ENCODE assay signal across 18 cellular contexts in the genomic region with DNA sequence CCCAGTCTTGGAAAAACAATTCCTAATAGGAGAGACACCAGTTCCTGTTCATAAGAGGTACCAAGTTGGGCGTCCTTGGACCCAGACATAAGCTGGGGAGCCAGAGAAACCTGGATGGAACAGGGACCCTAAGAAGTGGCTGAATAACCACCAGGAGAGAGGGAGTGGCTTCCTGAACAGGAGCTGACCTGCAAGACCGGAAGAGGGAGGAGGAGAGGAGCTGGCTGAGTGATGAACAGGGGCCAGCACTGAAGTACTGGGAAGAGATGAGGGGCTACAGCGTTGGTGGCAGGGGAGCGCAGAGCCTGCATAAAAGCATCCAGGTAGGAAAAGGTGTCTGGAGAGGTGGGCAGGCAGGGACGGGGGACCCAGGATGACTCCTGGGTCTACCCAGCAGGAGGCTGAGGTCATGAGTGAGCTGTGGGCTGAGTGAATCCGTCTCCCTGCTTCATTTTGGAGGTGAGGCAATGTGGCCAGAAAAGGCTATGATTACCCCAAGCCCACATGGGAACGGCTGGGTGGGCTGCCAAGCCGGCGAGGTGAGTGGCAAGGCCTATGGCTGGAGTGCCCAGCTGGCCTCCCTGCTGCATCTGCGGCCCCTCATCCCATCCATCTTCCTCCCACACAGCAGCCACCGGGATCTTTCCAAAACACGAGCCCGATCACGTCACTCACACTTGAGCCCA. TPM values are rescaled to one million over a fixed set of nuclear protein-coding genes. Genes with fewer than 3 reads are reported as not detected.
A peak's percentile ranks its signal among the peaks of the same experiment; 100 is the strongest.
DNase-seq lines count a peak whose midpoint lies in the region; ATAC-seq, FAIRE-seq and TF ChIP-seq lines count a peak whose summit lies in the region.
"Had no signal": no experiment of that assay in that cellular context is flagged by ENCODE, and none has a peak within 500 bp of the region (broad histone marks: within the 10 kb centered on the region; RNA-seq: fewer than 3 reads in every experiment).

No MANE protein-coding gene starts in this region.

- peaks cover 25% of the 10 kb centered on the region for H3K4me1 ChIP-seq in BE2C
- peaks cover 26% of the 10 kb centered on the region for H3K4me1 ChIP-seq in HUES48 (ENCODE audit: control insufficient read depth, insufficient read depth, low read length)
- peaks cover 0 to 25% (median 15%) of the 10 kb centered on the region in 4 experiments; a peak in 6 of 7 replicates for H3K4me1 ChIP-seq in H1 (replicated peaks in 1 of 4; ENCODE audit: control insufficient read depth in 3 of 4, insufficient read depth in 4 of 4, low read length in 3 of 4)
- H3K4me1 ChIP-seq in mesenchymal stem cell (ENCODE audit: control insufficient read depth, insufficient read depth, low read depth, low read length) = peaks cover 21% of the 10 kb centered on the region
- H3K4me1 ChIP-seq: parathyroid adenoma had no signal

- H2BK20ac ChIP-seq in H1 (ENCODE audit: low read length) = peak overlapping the region; percentile 48; the same call in 1 of the 2 replicates

- H2BK15ac ChIP-seq in H1 (ENCODE audit: low read length) = peak overlapping the region; percentile 88
- no peak overlapping the region for H2BK15ac ChIP-seq in mesenchymal stem cell (ENCODE audit: low read depth, poor library complexity, severe bottlenecking)

- no peak overlapping the region for H3K56ac ChIP-seq in H1 (replicated peaks; ENCODE audit: insufficient read length, low read depth, low read length)

- TF ChIP-seq CTCF in BE2C (IDR thresholded peaks at IDR 0.05; ENCODE audit: low read depth, low read length) (0 out of 2 replicates have a peak, but pooled peaks have one; percentile 0), H1 (IDR thresholded peaks at IDR 0.05; ENCODE audit: control extremely low read depth in 1 of 3, insufficient read depth in 1 of 3, low read depth in 1 of 3, low read length in 3 of 3) (no peak)

- H3K9me3 ChIP-seq in BE2C = no peaks in the 10 kb centered on the region
- no peaks in the 10 kb centered on the region for H3K9me3 ChIP-seq in HUES48 (ENCODE audit: control insufficient read depth, insufficient read depth, low read length)
- no peaks in the 10 kb centered on the region for H3K9me3 ChIP-seq in H1 (ENCODE audit: insufficient read depth in 2 of 2, low read depth in 1 of 2, low read length in 1 of 2)
- H3K9me3 ChIP-seq in mesenchymal stem cell (ENCODE audit: control insufficient read depth, low read length) = no peaks in the 10 kb centered on the region
- H3K9me3 ChIP-seq: uterus had no signal

- H2BK12ac ChIP-seq in H1 (ENCODE audit: low read depth, low read length) (peak overlapping the region; percentile 92; the same call in 1 of the 2 replicates), mesenchymal stem cell (ENCODE audit: low read length in 2 of 2) (no peak overlapping the region)

- H3K79me2 ChIP-seq in H1 (ENCODE audit: control insufficient read depth in 1 of 2, insufficient read depth in 2 of 2, low read length in 2 of 2) = no peaks in the 10 kb centered on the region
- H3K79me2 ChIP-seq: parathyroid adenoma had no signal

- H2AFZ ChIP-seq in H1 (ENCODE audit: low read length) = no peak overlapping the region
- no peak overlapping the region for H2AFZ ChIP-seq in mesenchymal stem cell (ENCODE audit: low read depth, low read length)
- H2AFZ ChIP-seq: parathyroid adenoma had no signal

- H4K91ac ChIP-seq in H1 (replicated peaks; ENCODE audit: insufficient read length, low read length) (no peak overlapping the region), mesenchymal stem cell (ENCODE audit: low read length) (no peak overlapping the region)

- no peak overlapping the region for H4K5ac ChIP-seq in H1 (ENCODE audit: insufficient read length, low read depth, low read length)

- H3K27ac ChIP-seq in HUES48 (ENCODE audit: low read depth, low read length) (no peak overlapping the region), H1 (ENCODE audit: low read depth, low read length) (no peak overlapping the region), mesenchymal stem cell (ENCODE audit: low read length, poor library complexity, severe bottlenecking) (no peak overlapping the region)
- H3K27ac ChIP-seq: parathyroid adenoma had no signal

- no peak for FAIRE-seq in H1 (lab: Jason Lieb, UNC)
- FAIRE-seq: GM19239, H54, RCC 7860 had no signal

- H3K23ac ChIP-seq in H1 (ENCODE audit: insufficient read length) = no peak overlapping the region
- no peak overlapping the region for H3K23ac ChIP-seq in mesenchymal stem cell (ENCODE audit: low read length in 2 of 2)

- H4K8ac ChIP-seq in H1 (ENCODE audit: extremely low read depth, insufficient read depth, low read length) (no peak overlapping the region), mesenchymal stem cell (ENCODE audit: low read length) (no peak overlapping the region)

- peak overlapping the region; percentile 60 for H3K4me3 ChIP-seq in BE2C (ENCODE audit: low read depth, low read length)
- peak overlapping the region; percentile 66; the same call in 1 of the 2 replicates for H3K4me3 ChIP-seq in HUES48 (ENCODE audit: low read depth, low read length)
- peak overlapping the region; percentile 44 to 73 (median 66); a peak in 3 of 8 replicates for H3K4me3 ChIP-seq in H1 (ENCODE audit: extremely low read depth in 1 of 4, insufficient read depth in 2 of 4, low read depth in 3 of 4, low read length in 4 of 4)
- H3K4me3 ChIP-seq in mesenchymal stem cell (ENCODE audit: insufficient read depth in 1 of 2, low read depth in 1 of 2, low read length in 2 of 2) = no peak overlapping the region

- H2BK120ac ChIP-seq in H1 (replicated peaks; ENCODE audit: low read depth, low read length) (no peak overlapping the region), mesenchymal stem cell (ENCODE audit: low read depth, low read length) (no peak overlapping the region)

- DNase-seq in BE2C (no peak), H1 (ENCODE audit: low read depth in 1 of 2, low spot score in 2 of 2) (no peak), mesenchymal stem cell (no peak), left lobe of liver (ENCODE audit: low spot score) (no peak), kidney tubule cell (ENCODE audit: low spot score) (no peak)
- no peak for DNase-seq in stimulated activated CD4-positive, alpha-beta T cell treated with anti-CD3 and anti-CD28 coated beads, Interleukin-2, amount 100 ng/mL, for 24 hours
- DNase-seq: activated effector memory CD4-positive, alpha-beta T cell treated with Interleukin-2 at 50 U/mL for 16 hours; CD8-positive, alpha-beta memory T cell; left colon; NCI-H2171; stimulated activated CD4-positive, alpha-beta T cell treated with anti-CD3 and anti-CD28 coated beads, Interleukin-2, amount 100 ng/mL, for 48 hours had no signal

- no peak for TF ChIP-seq POLR2A in H1 (IDR thresholded peaks at IDR 0.05; ENCODE audit: control extremely low read depth in 1 of 2, low read depth in 2 of 2, low read length in 2 of 2)

- TF ChIP-seq EP300 in H1 (IDR thresholded peaks at IDR 0.05; ENCODE audit: borderline replicate concordance in 1 of 2, low read depth in 2 of 2, low read length in 2 of 2) = no peak

- H2AK5ac ChIP-seq in H1 (ENCODE audit: low read depth, low read length) (peak overlapping the region; percentile 53), mesenchymal stem cell (ENCODE audit: low read length, severe bottlenecking) (no peak overlapping the region)

- no peak overlapping the region; the same call in 1 of the 2 replicates for H2BK5ac ChIP-seq in H1 (ENCODE audit: low read depth, low read length)
- no peak overlapping the region for H2BK5ac ChIP-seq in mesenchymal stem cell (ENCODE audit: low read depth, low read length, poor library complexity, severe bottlenecking)

- peaks cover 12% of the 10 kb centered on the region for H3K23me2 ChIP-seq in H1 (ENCODE audit: low read depth, low read length)

- H4K20me1 ChIP-seq in H1 (replicated peaks in 1 of 2; ENCODE audit: control insufficient read depth in 1 of 2, insufficient read depth in 2 of 2, low read length in 2 of 2) = no peaks in the 10 kb centered on the region

- no peak overlapping the region for H3K4ac ChIP-seq in H1 (replicated peaks; ENCODE audit: insufficient read length, low read depth, low read length)
- H3K4ac ChIP-seq in mesenchymal stem cell (ENCODE audit: low read depth in 1 of 2, low read length in 2 of 2) = no peak overlapping the region

- no peaks in the 10 kb centered on the region for H3K36me3 ChIP-seq in BE2C
- H3K36me3 ChIP-seq in HUES48 (ENCODE audit: control insufficient read depth, insufficient read depth, low read length) = no peaks in the 10 kb centered on the region
- no peaks in the 10 kb centered on the region for H3K36me3 ChIP-seq in H1 (ENCODE audit: control insufficient read depth in 2 of 4, insufficient read depth in 4 of 4, low read length in 3 of 4)
- no peaks in the 10 kb centered on the region for H3K36me3 ChIP-seq in mesenchymal stem cell (ENCODE audit: control insufficient read depth in 1 of 2, insufficient read depth in 2 of 2, low read depth in 1 of 2, low read length in 2 of 2)
- H3K36me3 ChIP-seq: uterus had no signal

- H3K14ac ChIP-seq in H1 (ENCODE audit: insufficient read length) (no peak overlapping the region), mesenchymal stem cell (ENCODE audit: low read length in 2 of 2) (peak overlapping the region in 1 of 2 experiments; percentile 26)

- no peak overlapping the region for H3K9ac ChIP-seq in HUES48 (ENCODE audit: low read depth, low read length)
- H3K9ac ChIP-seq in H1 (replicated peaks in 1 of 4; ENCODE audit: extremely low read depth in 1 of 4, low read depth in 3 of 4, low read length in 3 of 4) = no peak overlapping the region; a peak in 1 of 7 replicates
- H3K9ac ChIP-seq in mesenchymal stem cell (ENCODE audit: low read length) = peak overlapping the region; percentile 89
- H3K9ac ChIP-seq: parathyroid adenoma had no signal

- WGBS in H1 (ENCODE audit: extremely low coverage in 1 of 2, insufficient coverage in 1 of 2, insufficient read length in 1 of 2, insufficient replicate concordance in 2 of 2, low coverage in 1 of 2, low lambda C conversion rate in 2 of 2, missing lambda C conversion rate in 1 of 2), 2 experiments = 74% methylated on average over 14 of the region's 14 CpGs; no CpG with 5 or more reads in 1 of the 2 experiments
- 83% methylated on average over 14 of the region's 14 CpGs for WGBS in mesenchymal stem cell

- peak overlapping the region; percentile 25 for H3K18ac ChIP-seq in H1 (ENCODE audit: extremely low read depth, low read length)
- H3K18ac ChIP-seq in mesenchymal stem cell (ENCODE audit: low read depth in 1 of 2, low read length in 2 of 2) = no peak overlapping the region

- no peaks in the 10 kb centered on the region for H3K79me1 ChIP-seq in H1 (ENCODE audit: low read depth, low read length)
- no peaks in the 10 kb centered on the region for H3K79me1 ChIP-seq in mesenchymal stem cell (replicated peaks; ENCODE audit: low read length, poor library complexity, severe bottlenecking)

- CTCF ChIA-PET in H1 (lab: Charles Lee; ENCODE audit: partially characterized antibody) = interaction anchor here (0.7 to 4.4 kb wide), 8 partner anchors 16 to 249 kb away, joined by 3 to 16 read pairs (median 3); no protein-coding TSS in a partner anchor

- no peaks in the 10 kb centered on the region for H3K27me3 ChIP-seq in BE2C
- peaks cover 27% of the 10 kb centered on the region for H3K27me3 ChIP-seq in HUES48 (ENCODE audit: control insufficient read depth, insufficient read depth, low read length)
- peaks cover 0 to 18% (median 14%) of the 10 kb centered on the region in 4 experiments; a peak in 6 of 7 replicates for H3K27me3 ChIP-seq in H1 (replicated peaks in 1 of 4; ENCODE audit: control insufficient read depth in 3 of 4, extremely low read depth in 1 of 4, insufficient read depth in 3 of 4, low read length in 3 of 4)
- no peaks in the 10 kb centered on the region for H3K27me3 ChIP-seq in mesenchymal stem cell (ENCODE audit: control insufficient read depth in 1 of 2, insufficient read depth in 1 of 2, low read length in 2 of 2)
- H3K27me3 ChIP-seq: uterus had no signal

- H3K4me2 ChIP-seq in H1 (ENCODE audit: insufficient read depth in 1 of 2, low read depth in 2 of 2, low read length in 2 of 2) = peak overlapping the region; percentile 80 to 100; a peak in 3 of 4 replicates
- H3K4me2 ChIP-seq in mesenchymal stem cell (ENCODE audit: low read length, poor library complexity, severe bottlenecking) = no peak overlapping the region

- no peak for TF ChIP-seq RAD21 in H1 (IDR thresholded peaks at IDR 0.05 in 1 of 2, conservative IDR thresholded peaks at IDR 0.05 in 1 of 2; ENCODE audit: low read depth in 2 of 2, low read length in 2 of 2)

- ATAC-seq in HG02852 (IDR thresholded peaks at IDR 0.05; ENCODE audit: unreplicated experiment) (no peak), left lobe of liver (no peak)

- POLR2A ChIA-PET in H1 (lab: Charles Lee; ENCODE audit: partially characterized antibody) = interaction anchor here (1.4 to 3.9 kb wide), 2 partner anchors 9 to 34 kb away, joined by 4 to 26 read pairs; partner anchors contain the start of gene ZFAND3

RNA-seq across cellular contexts. Expression of gene ZFAND3, which starts 34.4 kb away (rescaled TPM):
- polyA plus RNA-seq in BE2C (2012; ENCODE audit: insufficient read depth, insufficient read length, low read depth) = 88.2 TPM
- 44.8 and 51.3 TPM in 2 replicates for total RNA-seq in H1 (2021; fragmentation: NEBNext Ultra II Directional; extraction: Animal tissue kit (Norgen Biotek cat#: 25700))
- 13.0 and 19.6 TPM in 2 replicates for polyA plus RNA-seq in H1 (2011; rRNA removed)
- 14.5 TPM for polyA plus RNA-seq in H1 (2011; cell fraction: cytosol; rRNA removed)
- 13.8 TPM for polyA plus RNA-seq in H1 (2011; cell fraction: nucleus; rRNA removed)
- polyA plus RNA-seq in H1 (2012, experiment 1 of 2) = 54.3 to 80.1 TPM (median 64.9 TPM) in 4 replicates
- polyA plus RNA-seq in H1 (2012, experiment 2 of 2) = 31.0 TPM
- 27.0 TPM for polyA plus RNA-seq in H1 (2013, experiment 1 of 2)
- 25.8 TPM for polyA plus RNA-seq in H1 (2013, experiment 2 of 2)
- 9.4 and 14.3 TPM in 2 replicates for polyA minus RNA-seq in H1 (2011; rRNA and poly(A)+ RNA removed)
- 15.6 TPM for polyA minus RNA-seq in H1 (2011; cell fraction: cytosol; rRNA and poly(A)+ RNA removed)
- polyA minus RNA-seq in H1 (2011; cell fraction: nucleus; rRNA and poly(A)+ RNA removed) = 22.2 TPM
- polyA plus RNA-seq in mesenchymal stem cell (2013, experiment 1 of 2) = 84.2 TPM
- 86.1 TPM for polyA plus RNA-seq in mesenchymal stem cell (2013, experiment 2 of 2)
- 41.0 TPM for total RNA-seq in left lobe of liver

Comparison
In these comparisons a context has a peak if more than half of its experiments do, and no peak if none do; other contexts are left out.
1. H3K4me3 ChIP-seq: peak in BE2C (single experiment), HUES48 (single experiment) and H1 (4 of 4); none in mesenchymal stem cell (0 of 2).